Comparison of ENCODE assay signal across 8 cellular contexts in the genomic region with DNA sequence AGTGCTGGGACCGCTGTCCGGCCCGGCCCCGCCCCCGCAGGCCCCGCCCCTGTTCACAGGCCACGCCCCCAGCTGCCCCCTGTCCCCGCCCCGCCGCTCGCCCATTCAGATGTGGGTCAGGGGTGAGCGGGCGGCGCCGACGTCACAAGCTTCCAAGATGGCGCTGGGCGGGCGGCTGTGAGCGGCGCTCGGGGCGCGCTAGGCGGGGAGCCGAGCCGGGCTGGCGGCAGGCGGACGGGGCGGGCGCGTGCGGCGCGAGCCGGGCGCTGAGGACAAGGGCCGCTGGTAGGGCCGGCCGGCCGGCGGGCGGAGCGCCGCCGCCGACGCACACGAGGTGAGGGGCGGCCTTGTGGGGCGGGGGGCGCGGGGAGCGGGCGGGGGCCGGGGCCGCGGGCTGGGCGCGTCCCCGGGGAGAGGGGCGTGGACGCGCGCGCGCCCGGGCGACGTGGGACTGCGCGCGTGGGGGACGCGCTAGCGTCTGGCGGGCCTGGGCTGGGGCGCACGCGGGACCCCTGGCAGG. TPM values are rescaled to one million over a fixed set of nuclear protein-coding genes. Genes with fewer than 3 reads are reported as not detected.
DNase-seq lines count a peak whose midpoint lies in the region; ATAC-seq and TF ChIP-seq lines count a peak whose summit lies in the region.
"Not testable (repeated sequence)": the region's sequence is repeated elsewhere in the genome, so short reads cannot be mapped to it uniquely, and the experiment has no call there.

A gene with protein sequence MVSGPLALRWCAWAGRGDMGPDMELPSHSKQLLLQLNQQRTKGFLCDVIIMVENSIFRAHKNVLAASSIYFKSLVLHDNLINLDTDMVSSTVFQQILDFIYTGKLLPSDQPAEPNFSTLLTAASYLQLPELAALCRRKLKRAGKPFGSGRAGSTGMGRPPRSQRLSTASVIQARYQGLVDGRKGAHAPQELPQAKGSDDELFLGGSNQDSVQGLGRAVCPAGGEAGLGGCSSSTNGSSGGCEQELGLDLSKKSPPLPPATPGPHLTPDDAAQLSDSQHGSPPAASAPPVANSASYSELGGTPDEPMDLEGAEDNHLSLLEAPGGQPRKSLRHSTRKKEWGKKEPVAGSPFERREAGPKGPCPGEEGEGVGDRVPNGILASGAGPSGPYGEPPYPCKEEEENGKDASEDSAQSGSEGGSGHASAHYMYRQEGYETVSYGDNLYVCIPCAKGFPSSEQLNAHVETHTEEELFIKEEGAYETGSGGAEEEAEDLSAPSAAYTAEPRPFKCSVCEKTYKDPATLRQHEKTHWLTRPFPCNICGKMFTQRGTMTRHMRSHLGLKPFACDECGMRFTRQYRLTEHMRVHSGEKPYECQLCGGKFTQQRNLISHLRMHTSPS (plus strand): TSS at position 145 of the 520 bp plus-strand sequence. CDS start 25,461 bp downstream, outside the sequence.

- not testable (repeated sequence) for H3K9ac ChIP-seq in H9 (ENCODE audit: extremely low read depth, insufficient read length, low read length)

- H3K36me3 Mint-ChIP-seq in H9 (ENCODE audit: insufficient read depth in 1 of 3, low read depth in 3 of 3); brain: not testable (repeated sequence)

- H3K4me3 ChIP-seq in neuron (ENCODE audit: low read length) (peak within 1 kb of the TSS; percentile 57), upper lobe of left lung (peak within 1 kb of the TSS in 3 of 4 donors; percentile 45 to 53 (median 49))

- H2BK12ac ChIP-seq in H9 (ENCODE audit: insufficient read length, low read depth, low read length), result not testable (repeated sequence)

- not testable (repeated sequence) for H3K4me1 Mint-ChIP-seq in H9, brain

- H3K79me1 ChIP-seq in H9 (ENCODE audit: insufficient read depth, low read depth, low read length, poor library complexity, severe bottlenecking), result not testable (repeated sequence)

- H2BK5ac ChIP-seq in H9 (ENCODE audit: insufficient read length, low read length), result not testable (repeated sequence)

- H3K23ac ChIP-seq in H9 (ENCODE audit: insufficient read length, low read depth, low read length), result not testable (repeated sequence)

- not testable (repeated sequence) for H4K91ac ChIP-seq in H9 (ENCODE audit: insufficient read length, low read depth, low read length)

- not testable (repeated sequence) for H3K4me1 ChIP-seq in H9 (ENCODE audit: insufficient read depth, low read length); neuron (ENCODE audit: insufficient read depth, low read length); upper lobe of left lung

- ATAC-seq in GM18861 (IDR thresholded peaks at IDR 0.05; ENCODE audit: unreplicated experiment) (peak; percentile 56), HG03342 (IDR thresholded peaks at IDR 0.05; ENCODE audit: unreplicated experiment) (peak; percentile 71), left cardiac atrium (peak; percentile 97 to 98), upper lobe of left lung (ENCODE audit: low FRiP score in 2 of 2) (peak; percentile 95 to 98)

- not testable (repeated sequence) for H3K27ac Mint-ChIP-seq in H9
- peak within 1 kb of the TSS in 1 of 5 experiments; percentile 68 for H3K27ac Mint-ChIP-seq in brain

- H4K20me1 ChIP-seq in H9 (ENCODE audit: control insufficient read depth, insufficient read depth, insufficient read length), result not testable (repeated sequence)

- H4K5ac ChIP-seq in H9 (ENCODE audit: insufficient read length, low read depth, low read length), result not testable (repeated sequence)

- H3K4me3 Mint-ChIP-seq in H9, result peak within 1 kb of the TSS; percentile 65 to 79
- H3K4me3 Mint-ChIP-seq in brain, result peak within 1 kb of the TSS; percentile 56 to 82 (median 75)

- not testable (repeated sequence) for H2AFZ ChIP-seq in H9 (ENCODE audit: low read length); neuron (ENCODE audit: low read depth, low read length)

- not testable (repeated sequence) for H3K4ac ChIP-seq in H9 (ENCODE audit: low read depth, low read length)

- TF ChIP-seq EP300 in upper lobe of left lung (IDR thresholded peaks at IDR 0.05), result not testable (repeated sequence)

- H3K4me2 ChIP-seq in H9 (ENCODE audit: insufficient read depth, insufficient read length, low read length), result not testable (repeated sequence)

- not testable (repeated sequence) for H4K8ac ChIP-seq in H9 (replicated peaks; ENCODE audit: insufficient read length, low read depth, low read length)

- not testable (repeated sequence) for TF ChIP-seq POLR2A in upper lobe of left lung (IDR thresholded peaks at IDR 0.05)

- TF ChIP-seq CTCF in H9 (conservative IDR thresholded peaks at IDR 0.05); brain (conservative IDR thresholded peaks at IDR 0.05); upper lobe of left lung (IDR thresholded peaks at IDR 0.05): not testable (repeated sequence)

- not testable (repeated sequence) for H3K27me3 Mint-ChIP-seq in H9 (ENCODE audit: low read depth); brain

- not testable (repeated sequence) for H2AK5ac ChIP-seq in H9 (ENCODE audit: insufficient read length, low read length)

- H2BK20ac ChIP-seq in H9 (ENCODE audit: low read depth, low read length, poor library complexity, severe bottlenecking), result not testable (repeated sequence)

- DNase-seq in H9, left cardiac atrium: not testable (repeated sequence)
- DNase-seq in T-helper 9 cell, result peak; percentile 12
- peak in 1 of 2 donors; percentile 71 for DNase-seq in upper lobe of left lung

- H2BK15ac ChIP-seq in H9 (ENCODE audit: low read depth, low read length), result not testable (repeated sequence)

- not testable (repeated sequence) for H3K18ac ChIP-seq in H9 (ENCODE audit: insufficient read length, low read depth, low read length)

- not testable (repeated sequence) for H2BK120ac ChIP-seq in H9 (ENCODE audit: low read depth, low read length, poor library complexity, severe bottlenecking)

- H3K27ac ChIP-seq in H9 (ENCODE audit: insufficient read length, low read depth, low read length), result not testable (repeated sequence)
- peak within 1 kb of the TSS in 1 of 4 donors; percentile 49 for H3K27ac ChIP-seq in upper lobe of left lung

- not testable (repeated sequence) for H3K27me3 ChIP-seq in H9 (ENCODE audit: insufficient read depth, low read length); neuron (ENCODE audit: insufficient read depth, low read length); upper lobe of left lung

- H3K9me3 ChIP-seq in H9 (ENCODE audit: control insufficient read depth, low read depth, low read length); neuron (ENCODE audit: low read length); upper lobe of left lung: not testable (repeated sequence)

- not testable (repeated sequence) for H3T11ph ChIP-seq in H9 (ENCODE audit: low read length)

- not testable (repeated sequence) for H3K9me3 Mint-ChIP-seq in H9, brain

- not testable (repeated sequence) for H3K79me2 ChIP-seq in H9 (ENCODE audit: insufficient read depth, low read length)

- not testable (repeated sequence) for H3K14ac ChIP-seq in H9 (ENCODE audit: insufficient read depth, low read length)

- WGBS in H9 (ENCODE audit: extremely low coverage, insufficient read length, low lambda C conversion rate), result no CpG with 5 or more reads among the region's 81 CpGs
- no CpG with 5 or more reads among the region's 81 CpGs for WGBS in upper lobe of left lung, 2 donors

- H3K36me3 ChIP-seq in neuron (ENCODE audit: insufficient read depth, low read length); upper lobe of left lung: not testable (repeated sequence)

- H3K23me2 ChIP-seq in H9 (ENCODE audit: insufficient read length, low read depth, low read length, poor library complexity, severe bottlenecking), result not testable (repeated sequence)

- intact Hi-C loops in left cardiac atrium (cut with DNase I), result not testable (repeated sequence)

- not testable (repeated sequence) for H3K56ac ChIP-seq in H9 (ENCODE audit: insufficient read length, low read depth, low read length)

RNA-seq across cellular contexts. Expression of the gene that starts here (rescaled TPM):
- total RNA-seq in H9 (2021) (22.8 and 24.9 TPM in 2 replicates), left cardiac atrium (1 to 10 TPM; 1.6 to 2.8 TPM), upper lobe of left lung (10 to 100 TPM in 1 of 6 donors, 1 to 10 TPM in 5; 4.4 to 11.5 (median 5.7) TPM)
- 1.7 TPM for polyA plus RNA-seq in brain (ENCODE audit: insufficient read depth, low read depth, low replicate concordance)
